Comparison of ENCODE assay signal across 14 cellular contexts in genomic region chr9:81874926-81875325, GRCh38. TPM values are rescaled to one million over a fixed set of nuclear protein-coding genes. Genes with fewer than 3 reads are reported as not detected.
A peak's percentile ranks its signal among the peaks of the same experiment; 100 is the strongest.
DNase-seq lines count a peak whose midpoint lies in the region; ATAC-seq, FAIRE-seq and TF ChIP-seq lines count a peak whose summit lies in the region.
"Had no signal": no experiment of that assay in that cellular context is flagged by ENCODE, and none has a peak within 500 bp of the region (broad histone marks: within the 10 kb centered on the region; RNA-seq: fewer than 3 reads in every experiment).

No MANE protein-coding gene starts in this region.

- TF ChIP-seq CTCF in astrocyte (IDR thresholded peaks at IDR 0.05; ENCODE audit: insufficient read depth, low read depth, low read length) (no peak), foreskin fibroblast (IDR thresholded peaks at IDR 0.05; ENCODE audit: low read depth, low read length) (no peak), type B pancreatic cell (conservative IDR thresholded peaks at IDR 0.05) (no peak)

- H3K4me2 ChIP-seq in astrocyte (ENCODE audit: low read length) = peak overlapping the region; percentile 47

- peak overlapping the region; percentile 9 for H3K9ac ChIP-seq in astrocyte (ENCODE audit: low read length)

- peaks cover 17% of the 10 kb centered on the region for H3K4me1 ChIP-seq in astrocyte (ENCODE audit: insufficient read depth, low read length)

- H3K27ac Mint-ChIP-seq in astrocyte (ENCODE audit: unreplicated experiment) (no peak overlapping the region), type B pancreatic cell (no peak overlapping the region)
- H3K27ac Mint-ChIP-seq: activated B cell treated with CpG ODN at 0.5 μM for 24 hours had no signal

- H3K4me1 Mint-ChIP-seq in astrocyte (ENCODE audit: low read depth, unreplicated experiment) = peaks cover 8% of the 10 kb centered on the region
- no peaks in the 10 kb centered on the region for H3K4me1 Mint-ChIP-seq in type B pancreatic cell (ENCODE audit: unreplicated experiment)
- H3K4me1 Mint-ChIP-seq: activated B cell treated with CpG ODN at 0.5 μM for 24 hours; central memory CD8-positive, alpha-beta T cell had no signal

- no peaks in the 10 kb centered on the region for H3K27me3 ChIP-seq in astrocyte (ENCODE audit: insufficient read depth, low read length)

- no peak for FAIRE-seq in astrocyte (lab: Jason Lieb, UNC)

- H3K9me3 Mint-ChIP-seq in astrocyte (ENCODE audit: unreplicated experiment) = no peaks in the 10 kb centered on the region
- H3K9me3 Mint-ChIP-seq in type B pancreatic cell = no peaks in the 10 kb centered on the region
- H3K9me3 Mint-ChIP-seq: activated B cell treated with CpG ODN at 0.5 μM for 24 hours had no signal

- no peaks in the 10 kb centered on the region for H3K9me3 ChIP-seq in astrocyte (ENCODE audit: insufficient read depth, low read depth, low read length)

- H4K20me1 ChIP-seq in astrocyte (ENCODE audit: insufficient read depth, low read length) = no peaks in the 10 kb centered on the region

- H3K4me3 ChIP-seq in astrocyte (ENCODE audit: insufficient read depth, low read depth, low read length) = no peak overlapping the region
- no peak overlapping the region for H3K4me3 ChIP-seq in foreskin fibroblast (ENCODE audit: low read depth in 1 of 2, low read length in 2 of 2)
- no peak overlapping the region for H3K4me3 ChIP-seq in skeletal muscle cell (ENCODE audit: low read depth, low read length)

- H3K27ac ChIP-seq in astrocyte (ENCODE audit: low read depth, low read length) = peak overlapping the region; percentile 57

- H3K27me3 Mint-ChIP-seq in astrocyte (ENCODE audit: low read depth, unreplicated experiment) (no peaks in the 10 kb centered on the region), type B pancreatic cell (no peaks in the 10 kb centered on the region)
- H3K27me3 Mint-ChIP-seq: activated B cell treated with CpG ODN at 0.5 μM for 24 hours; central memory CD8-positive, alpha-beta T cell had no signal

- DNase-seq in H4 (ENCODE audit: low spot score) (peak; percentile 72), astrocyte (ENCODE audit: low read depth) (peak; percentile 91), foreskin fibroblast (peak; percentile 68 to 84), skeletal muscle cell (ENCODE audit: low read depth) (peak; percentile 86), type B pancreatic cell (ENCODE audit: extremely low spot score, unreplicated experiment) (no peak), inferior parietal cortex (ENCODE audit: extremely low spot score) (no peak)
- DNase-seq: activated B cell treated with CpG ODN at 0.5 μM for 24 hours; activated T-cell treated with anti-CD3 and anti-CD28 coated beads, Interleukin-2, amount 50 U/mL, for 48 hours; hippocampal formation; MM.1S; NCI-H510A treated with DMSO at 0.1 percent for 48 hours; SHP77 treated with DMSO at 0.1 percent for 48 hours had no signal

- H3K4me3 Mint-ChIP-seq in astrocyte (ENCODE audit: unreplicated experiment) = no peak overlapping the region
- H3K4me3 Mint-ChIP-seq in type B pancreatic cell = no peak overlapping the region
- H3K4me3 Mint-ChIP-seq: activated B cell treated with CpG ODN at 0.5 μM for 24 hours; central memory CD8-positive, alpha-beta T cell had no signal

- H3K36me3 ChIP-seq in astrocyte (ENCODE audit: insufficient read depth, low read length) = no peaks in the 10 kb centered on the region

- no peak overlapping the region for H2AFZ ChIP-seq in astrocyte (ENCODE audit: low read depth, low read length)

- no peak for ATAC-seq in GM21423 (IDR thresholded peaks at IDR 0.05; ENCODE audit: unreplicated experiment)

- H3K79me2 ChIP-seq in astrocyte (ENCODE audit: insufficient read depth, low read length) = no peaks in the 10 kb centered on the region

- H3K36me3 Mint-ChIP-seq in astrocyte (ENCODE audit: low read depth, unreplicated experiment) (no peaks in the 10 kb centered on the region), type B pancreatic cell (no peaks in the 10 kb centered on the region)

RNA-seq across cellular contexts. Expression of gene SPATA31D4, which starts 53.3 kb away (rescaled TPM):
- not detected in 2 replicates for total RNA-seq in H4 (2014; rRNA removed; shearing (Covaris generic))
- total RNA-seq in astrocyte (not detected in 2 replicates), type B pancreatic cell (ENCODE audit: low replicate concordance) (not detected in 2 replicates)
- total RNA-seq: activated B cell treated with CpG ODN at 0.5 μM for 24 hours had no signal

Comparison
In these comparisons a context has a peak if more than half of its experiments do, and no peak if none do; other contexts are left out.
1. DNase-seq: peak in H4 (single experiment), astrocyte (single experiment), foreskin fibroblast (2 of 2) and skeletal muscle cell (single experiment); none in type B pancreatic cell (single experiment) and inferior parietal cortex (single experiment).